Comparison of ENCODE assay signal across 9 cellular contexts in the genomic region with DNA sequence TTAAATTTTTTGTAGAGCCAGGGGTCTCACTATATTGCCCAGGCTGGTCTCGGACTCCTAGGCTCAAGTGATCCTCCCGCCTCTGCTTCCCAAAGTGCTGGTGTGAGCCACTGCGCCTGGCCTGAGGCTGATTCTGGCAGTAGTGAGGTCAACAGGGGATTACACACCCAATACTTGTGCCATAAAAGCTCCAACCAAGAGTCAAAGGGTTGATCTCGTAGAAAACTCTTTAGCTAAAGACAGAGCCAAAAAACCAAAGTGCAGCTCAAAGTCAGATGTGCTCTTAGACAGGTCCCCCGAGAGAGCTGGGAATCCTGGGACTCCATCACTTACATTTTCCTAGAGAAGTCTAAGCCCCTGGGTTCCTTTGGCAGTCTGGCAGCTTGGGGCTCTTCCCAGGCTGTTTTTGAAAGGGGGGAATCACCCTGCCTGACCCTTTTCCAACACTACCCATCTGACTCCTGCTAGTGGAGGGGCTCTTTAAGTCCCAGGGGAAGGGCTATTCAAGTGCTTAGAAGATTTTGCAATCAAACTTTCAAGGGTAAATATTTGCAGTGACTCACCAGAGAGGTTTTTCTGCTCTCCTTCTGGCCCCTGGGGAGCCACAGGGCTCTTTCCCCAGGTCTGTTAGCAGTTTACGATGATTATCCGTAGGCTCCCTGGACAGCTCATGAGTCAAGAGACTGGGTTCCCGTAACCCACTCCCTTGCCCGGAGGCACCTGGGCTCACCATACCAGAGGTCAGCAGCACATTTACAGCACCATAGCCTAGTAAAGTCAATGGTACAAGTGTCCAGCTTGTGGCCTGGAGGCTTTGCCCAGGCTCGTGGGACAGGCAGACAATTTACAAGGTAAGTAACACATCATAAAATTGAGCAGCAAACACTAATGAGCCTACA.
DNase-seq lines count a peak whose midpoint lies in the region; ATAC-seq, FAIRE-seq and TF ChIP-seq lines count a peak whose summit lies in the region.
"Had no signal": no experiment of that assay in that cellular context is flagged by ENCODE, and none has a peak within 500 bp of the region (broad histone marks: within the 10 kb centered on the region; RNA-seq: fewer than 3 reads in every experiment).

No MANE protein-coding gene starts in this region.

- H3K79me2 ChIP-seq in K562 (ENCODE audit: control insufficient read depth, insufficient read depth, low read length): no peaks in the 10 kb centered on the region

- intact Hi-C loops in K562 (cut with micrococcal nuclease): no loop called here

- FAIRE-seq in K562 (lab: Jason Lieb, UNC) (no peak), GM12892 (lab: Jason Lieb, UNC) (no peak)

- DNase-seq in Caki2 (ENCODE audit: low read depth): peak; percentile 90
- peak; percentile 99 for DNase-seq in M059J (ENCODE audit: low read depth)
- no peak for DNase-seq in K562 (ENCODE audit: extremely low read depth in 1 of 4, low spot score in 3 of 4)
- DNase-seq in mesothelial cell of epicardium (ENCODE audit: low spot score in 2 of 2, unreplicated experiment in 2 of 2): no peak
- DNase-seq in GM12892 (ENCODE audit: insufficient read length): no peak
- no peak for DNase-seq in NCI-H1694 treated with DMSO at 0.1 percent for 48 hours (lab: John Stamatoyannopoulos, UW)
- DNase-seq: T-helper 1 cell had no signal

- no TSS peak for BruUV-seq in K562 (replicated peaks; lab: Mats Ljungman, UMichigan)

- no peaks in the 10 kb centered on the region for H3K9me1 ChIP-seq in K562 (ENCODE audit: control insufficient read depth, insufficient read depth, low read length)

- H3K27me3 ChIP-seq in K562 (ENCODE audit: control insufficient read depth in 2 of 2, insufficient read depth in 2 of 2, low read length in 2 of 2): no peaks in the 10 kb centered on the region; a peak in 1 of 5 replicates

- no peaks in the 10 kb centered on the region for H3K36me3 ChIP-seq in K562 (ENCODE audit: control insufficient read depth, insufficient read depth, low read length)

- no peaks in the 10 kb centered on the region for H3K27me3 Mint-ChIP-seq in mesothelial cell of epicardium (ENCODE audit: low read depth)

- H4K20me1 ChIP-seq in K562 (replicated peaks; ENCODE audit: control insufficient read depth, insufficient read depth, low read length): no peaks in the 10 kb centered on the region

- no peak for TF ChIP-seq EP300 in K562 (IDR thresholded peaks at IDR 0.05; ENCODE audit: low read length)

- H3K9ac ChIP-seq in K562 (ENCODE audit: insufficient read depth in 1 of 2, low read depth in 2 of 2, low read length in 2 of 2): no peak overlapping the region

- H3K4me3 Mint-ChIP-seq in mesothelial cell of epicardium: no peak overlapping the region

- 32% methylated on average over 10 of the region's 10 CpGs for WGBS in K562 (ENCODE audit: insufficient coverage, low coverage, missing lambda C conversion rate)

- POLR2A ChIA-PET in K562 (lab: Yijun Ruan, JAX): interaction anchor here (0.6 to 1.5 kb wide), 5 partner anchors 10 to 1341 kb away, joined by 3 to 8 read pairs (median 3); no protein-coding TSS in a partner anchor

- H3K4me2 ChIP-seq in K562 (ENCODE audit: insufficient read depth, low read length): no peak overlapping the region

- in situ Hi-C loops in Caki2 (cut with HindIII; ENCODE audit: low pct_unique_long_range_greater_than_20kb, low sequenced_read_pairs): no loop called here
- in situ Hi-C loops in K562 (cut with MboI): no loop called here

- H3K4me3 ChIP-seq in K562: no peak overlapping the region

- no peak for TF ChIP-seq RAD21 in K562 (CRISPR knock-in tag; conservative IDR thresholded peaks at IDR 0.05 in 1 of 2, IDR thresholded peaks at IDR 0.05 in 1 of 2)

- CTCF ChIA-PET in K562 (lab: Yijun Ruan, JAX; ENCODE audit: low intra/inter-chr PET ratio): no interaction called here

- H2AFZ ChIP-seq in K562 (ENCODE audit: low read depth, low read length): no peak overlapping the region

- ATAC-seq in K562 (no peak), HG03520 (IDR thresholded peaks at IDR 0.05; ENCODE audit: unreplicated experiment) (no peak), GM21717 (IDR thresholded peaks at IDR 0.05; ENCODE audit: unreplicated experiment) (no peak)

- TF ChIP-seq POLR2A in K562 (conservative IDR thresholded peaks at IDR 0.05): no peak
- TF ChIP-seq POLR2A in GM12892 (IDR thresholded peaks at IDR 0.05; ENCODE audit: low read depth, low read length): no peak

- TF ChIP-seq CTCF in K562 (IDR thresholded peaks at IDR 0.05 in 2 of 3, conservative IDR thresholded peaks at IDR 0.05 in 1 of 3; ENCODE audit: insufficient read depth in 2 of 3, low read depth in 1 of 3, low read length in 3 of 3): no peak
- TF ChIP-seq CTCF in mesothelial cell of epicardium (IDR thresholded peaks at IDR 0.05; ENCODE audit: unreplicated experiment): no peak

- peaks cover 8% of the 10 kb centered on the region for H3K9me3 Mint-ChIP-seq in mesothelial cell of epicardium

- no peaks in the 10 kb centered on the region for H3K9me3 ChIP-seq in K562 (replicated peaks; ENCODE audit: control insufficient read depth, insufficient read depth, low read depth, low read length)

- H3K4me1 Mint-ChIP-seq in mesothelial cell of epicardium: peaks cover 18% of the 10 kb centered on the region

- peak overlapping the region; percentile 59 for H3K27ac Mint-ChIP-seq in mesothelial cell of epicardium

- no peaks in the 10 kb centered on the region; a peak in 1 of 5 replicates for H3K4me1 ChIP-seq in K562 (replicated peaks in 1 of 2; ENCODE audit: control insufficient read depth in 2 of 2, insufficient read depth in 2 of 2, low read length in 2 of 2)

- no peak overlapping the region for H3K27ac ChIP-seq in K562 (ENCODE audit: extremely low read depth, low read depth, low read length)

- H3K36me3 Mint-ChIP-seq in mesothelial cell of epicardium: peaks cover 4% of the 10 kb centered on the region

TF ChIP-seq in K562, 482 proteins besides CTCF, POLR2A, EP300 and RAD21:
- no peak for TF ChIP-seq MYNN (IDR thresholded peaks at IDR 0.05)
- TF ChIP-seq MYNN (CRISPR knock-in tag; IDR thresholded peaks at IDR 0.05): no peak
- TF ChIP-seq CEBPB (tag; IDR thresholded peaks at IDR 0.05): 0 out of 2 replicates have a peak, but pooled peaks have one; percentile 24
- no peak for TF ChIP-seq MED1 (CRISPR knock-in tag; IDR thresholded peaks at IDR 0.05; ENCODE audit: borderline replicate concordance)
- no peak for TF ChIP-seq CCAR2 (IDR thresholded peaks at IDR 0.05; ENCODE audit: low read depth, low read length)
- TF ChIP-seq BRD4 (IDR thresholded peaks at IDR 0.05): no peak
- no peak for TF ChIP-seq MAX (CRISPR knock-in tag; IDR thresholded peaks at IDR 0.05)
- TF ChIP-seq, protein P1, sequence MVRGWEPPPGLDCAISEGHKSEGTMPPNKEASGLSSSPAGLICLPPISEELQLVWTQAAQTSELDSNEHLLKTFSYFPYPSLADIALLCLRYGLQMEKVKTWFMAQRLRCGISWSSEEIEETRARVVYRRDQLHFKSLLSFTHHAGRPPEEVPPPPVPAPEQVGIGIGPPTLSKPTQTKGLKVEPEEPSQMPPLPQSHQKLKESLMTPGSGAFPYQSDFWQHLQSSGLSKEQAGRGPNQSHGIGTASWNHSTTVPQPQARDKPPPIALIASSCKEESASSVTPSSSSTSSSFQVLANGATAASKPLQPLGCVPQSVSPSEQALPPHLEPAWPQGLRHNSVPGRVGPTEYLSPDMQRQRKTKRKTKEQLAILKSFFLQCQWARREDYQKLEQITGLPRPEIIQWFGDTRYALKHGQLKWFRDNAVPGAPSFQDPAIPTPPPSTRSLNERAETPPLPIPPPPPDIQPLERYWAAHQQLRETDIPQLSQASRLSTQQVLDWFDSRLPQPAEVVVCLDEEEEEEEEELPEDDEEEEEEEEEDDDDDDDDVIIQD (CRISPR knock-in tag; IDR thresholded peaks at IDR 0.05): no peak
- TF ChIP-seq TCF7L2 (IDR thresholded peaks at IDR 0.05; ENCODE audit: low read depth, low read length): no peak
- TF ChIP-seq FOSL1 (tag; conservative IDR thresholded peaks at IDR 0.05): peak; percentile 80
- no peak for TF ChIP-seq CEBPG (CRISPR knock-in tag; IDR thresholded peaks at IDR 0.05)
- peak in 1 of 2 experiments; percentile 36; a peak in 1 of 4 replicates for TF ChIP-seq CEBPG (tag; conservative IDR thresholded peaks at IDR 0.05 in 1 of 2, IDR thresholded peaks at IDR 0.05 in 1 of 2)
- no peak for TF ChIP-seq TRIM28 (IDR thresholded peaks at IDR 0.05)
- no peak for TF ChIP-seq SIN3A (IDR thresholded peaks at IDR 0.05; ENCODE audit: borderline replicate concordance in 2 of 2, control insufficient read depth in 1 of 2, low read depth in 2 of 2, low read length in 2 of 2)
- 0 out of 4 replicates have a peak, but pooled peaks of 1 of the 2 experiments have one; percentile 15 for TF ChIP-seq FOXA3 (CRISPR knock-in tag; conservative IDR thresholded peaks at IDR 0.05 in 1 of 2, IDR thresholded peaks at IDR 0.05 in 1 of 2)
- TF ChIP-seq ZBTB1 (CRISPR knock-in tag; IDR thresholded peaks at IDR 0.05; ENCODE audit: borderline replicate concordance, low read depth): no peak
- TF ChIP-seq ZNF124 (CRISPR knock-in tag; IDR thresholded peaks at IDR 0.05): no peak

Comparison
In these comparisons a context has a peak if more than half of its experiments do, and no peak if none do; other contexts are left out.
1. DNase-seq: peak in Caki2 (single experiment) and M059J (single experiment); none in K562 (0 of 4), mesothelial cell of epicardium (0 of 2), GM12892 (single experiment) and NCI-H1694 treated with DMSO at 0.1 percent for 48 hours (single experiment).